8 cellular contexts compared by ENCODE assay signal in genomic region chr2:54724560-54725342, GRCh38. TPM values are rescaled to one million over a fixed set of nuclear protein-coding genes. Genes with fewer than 3 reads are reported as not detected.
DNase-seq lines count a peak whose midpoint lies in the region; ATAC-seq and TF ChIP-seq lines count a peak whose summit lies in the region.

No MANE protein-coding gene starts in this region.

- H3K36me3 ChIP-seq in left ventricle myocardium inferior (no peaks in the 10 kb centered on the region), psoas muscle (ENCODE audit: insufficient read depth in 1 of 2, low read depth in 1 of 2) (no peaks in the 10 kb centered on the region)

- H3K4me3 ChIP-seq in left ventricle myocardium inferior (peak overlapping the region; percentile 87), psoas muscle (peak overlapping the region; percentile 88)

- intact Hi-C loops in left ventricle myocardium inferior (cut with micrococcal nuclease), result no loop called here
- intact Hi-C loops in psoas muscle (cut with DNase I), result loop anchor here in 1 of 2 donors (2.0 to 10.0 kb wide), 2 partner anchors 114 to 450 kb away; no protein-coding TSS in a partner anchor

- ATAC-seq in psoas muscle, result no peak
- ATAC-seq in HG03139 (IDR thresholded peaks at IDR 0.05; ENCODE audit: unreplicated experiment), result no peak
- no peak for ATAC-seq in GM18520 (IDR thresholded peaks at IDR 0.05; ENCODE audit: unreplicated experiment)

- TF ChIP-seq CTCF in left ventricle myocardium inferior (IDR thresholded peaks at IDR 0.05; ENCODE audit: borderline replicate concordance), result no peak
- no peak for TF ChIP-seq CTCF in psoas muscle (IDR thresholded peaks at IDR 0.05)

- H3K9me3 ChIP-seq in left ventricle myocardium inferior (replicated peaks) (no peaks in the 10 kb centered on the region), psoas muscle (no peaks in the 10 kb centered on the region)

- DNase-seq in NCI-H1092 treated with DMSO at 0.1 percent for 48 hours (lab: John Stamatoyannopoulos, UW), result peak; percentile 38
- no peak for DNase-seq in NCI-H1092 (lab: John Stamatoyannopoulos, UW)
- peak; percentile 36 for DNase-seq in NCI-H146 treated with DMSO at 0.1 percent for 48 hours (lab: John Stamatoyannopoulos, UW; ENCODE audit: unreplicated experiment)
- DNase-seq in activated effector memory CD4-positive, alpha-beta T cell treated with anti-CD3 and anti-CD28 coated beads, Interleukin-2, amount 50 U/mL, for 16 hours, result peak; percentile 73
- DNase-seq in left ventricle myocardium inferior, result peak; percentile 28
- peak; percentile 32 to 51 for DNase-seq in psoas muscle

- WGBS in psoas muscle, 3 donors, result 2% methylated on average over 82 to 87 of the region's 87 CpGs

- H3K4me1 ChIP-seq in left ventricle myocardium inferior (peaks cover 25% of the 10 kb centered on the region), psoas muscle (no peaks in the 10 kb centered on the region)

- H3K27me3 ChIP-seq in left ventricle myocardium inferior (ENCODE audit: low read depth) (peaks cover 5% of the 10 kb centered on the region), psoas muscle (ENCODE audit: insufficient read depth in 3 of 3, low read length in 2 of 3) (no peaks in the 10 kb centered on the region)

- no peak overlapping the region for H3K27ac ChIP-seq in left ventricle myocardium inferior (replicated peaks)
- no peak overlapping the region for H3K27ac ChIP-seq in psoas muscle

RNA-seq across cellular contexts. Expression of gene EML6, which starts 1.3 kb away (rescaled TPM):
- 0.77 TPM for total RNA-seq in left ventricle myocardium inferior
- total RNA-seq in psoas muscle, result 1 to 10 TPM; 1.0 to 8.0 (median 3.2) TPM
- polyA plus RNA-seq in psoas muscle, result 1 to 10 TPM in 2 of 3 donors, under 1 TPM in 1; 0.38 to 9.3 (median 2.5) TPM
